ENCODE assay signal across 17 cellular contexts in the genomic region with DNA sequence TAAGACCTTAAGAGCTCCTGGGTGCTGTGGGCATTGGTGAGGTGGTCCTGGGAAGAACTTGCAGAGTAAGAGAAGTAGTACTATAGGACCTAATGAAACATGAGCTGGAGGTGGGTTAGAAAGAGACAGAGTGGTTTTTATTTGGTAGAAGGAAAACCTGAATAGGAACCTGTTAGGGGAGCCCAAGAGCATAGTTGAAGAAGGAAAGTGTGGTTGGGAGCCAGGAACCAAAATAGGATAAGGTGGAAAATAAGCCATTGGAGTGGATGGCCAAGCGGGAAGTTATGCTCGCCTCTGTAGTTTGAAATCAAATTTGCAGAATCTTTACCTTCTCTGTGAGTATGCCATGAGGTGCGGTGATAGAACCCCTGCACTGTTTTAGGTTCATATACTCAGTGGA. TPM values are rescaled to one million over a fixed set of nuclear protein-coding genes. Genes with fewer than 3 reads are reported as not detected.
"Had no signal": no experiment of that assay in that cellular context is flagged by ENCODE, and none has a peak within 500 bp of the region (broad histone marks: within the 10 kb centered on the region; RNA-seq: fewer than 3 reads in every experiment).

No MANE protein-coding gene starts in this region.

- H3K27ac ChIP-seq: brain microvascular endothelial cell, parathyroid adenoma had no signal

- H3K27ac Mint-ChIP-seq: activated B cell treated with CpG ODN at 0.5 μM for 24 hours; activated CD4-positive, alpha-beta memory T cell treated with anti-CD3 and anti-CD28 coated beads, Interleukin-2, amount 10 ng/mL, durations not matched to agents 7 days and 5 days; activated CD8-positive, alpha-beta memory T cell treated with anti-CD3 and anti-CD28 coated beads, Interleukin-2, amount 10 ng/mL, durations not matched to agents 7 days and 5 days; activated naive CD4-positive, alpha-beta T cell treated with anti-CD3 and anti-CD28 coated beads for 36 hours; T-cell had no signal

- H3K4me3 Mint-ChIP-seq: activated B cell treated with CpG ODN at 0.5 μM for 24 hours; activated CD4-positive, alpha-beta memory T cell treated with anti-CD3 and anti-CD28 coated beads, Interleukin-2, amount 10 ng/mL, durations not matched to agents 7 days and 5 days; activated CD8-positive, alpha-beta memory T cell treated with anti-CD3 and anti-CD28 coated beads, Interleukin-2, amount 10 ng/mL, durations not matched to agents 7 days and 5 days; activated naive CD4-positive, alpha-beta T cell treated with anti-CD3 and anti-CD28 coated beads for 36 hours; central memory CD8-positive, alpha-beta T cell; naive thymus-derived CD8-positive, alpha-beta T cell; T-cell had no signal

- H3K36me3 Mint-ChIP-seq: naive thymus-derived CD8-positive, alpha-beta T cell; T-cell had no signal

- H3K9me3 Mint-ChIP-seq: activated B cell treated with CpG ODN at 0.5 μM for 24 hours; activated CD4-positive, alpha-beta memory T cell treated with anti-CD3 and anti-CD28 coated beads, Interleukin-2, amount 10 ng/mL, durations not matched to agents 7 days and 5 days; activated naive CD4-positive, alpha-beta T cell treated with anti-CD3 and anti-CD28 coated beads for 36 hours; central memory CD8-positive, alpha-beta T cell; T-cell had no signal

- DNase-seq: activated B cell treated with CpG ODN at 0.5 μM for 24 hours; activated CD4-positive, alpha-beta memory T cell treated with anti-CD3 and anti-CD28 coated beads, Interleukin-2, amount 10 ng/mL, durations not matched to agents 7 days and 5 days; activated CD4-positive, alpha-beta T cell treated with anti-CD3 and anti-CD28 coated beads for 48 hours; activated CD8-positive, alpha-beta memory T cell treated with anti-CD3 and anti-CD28 coated beads, Interleukin-2, amount 10 ng/mL, durations not matched to agents 7 days and 5 days; activated naive CD4-positive, alpha-beta T cell treated with anti-CD3 and anti-CD28 coated beads for 36 hours; activated T-cell treated with anti-CD3 and anti-CD28 coated beads, Interleukin-2, amount 50 U/mL, for 1 hour; brain microvascular endothelial cell; cortex of kidney; erythroblast; heart right ventricle; kidney glomerular epithelial cell; naive thymus-derived CD8-positive, alpha-beta T cell; stimulated activated CD4-positive, alpha-beta T cell treated with anti-CD3 and anti-CD28 coated beads, Interleukin-2, amount 100 ng/mL, for 24 hours; T-cell had no signal

- H3K9me3 ChIP-seq: heart right ventricle had no signal

- H3K27me3 Mint-ChIP-seq: activated B cell treated with CpG ODN at 0.5 μM for 24 hours; activated CD4-positive, alpha-beta memory T cell treated with anti-CD3 and anti-CD28 coated beads, Interleukin-2, amount 10 ng/mL, durations not matched to agents 7 days and 5 days; activated CD8-positive, alpha-beta memory T cell treated with anti-CD3 and anti-CD28 coated beads, Interleukin-2, amount 10 ng/mL, durations not matched to agents 7 days and 5 days; central memory CD8-positive, alpha-beta T cell; naive thymus-derived CD8-positive, alpha-beta T cell had no signal

- ATAC-seq: activated CD8-positive, alpha-beta memory T cell treated with anti-CD3 and anti-CD28 coated beads, Interleukin-2, amount 10 ng/mL, durations not matched to agents 7 days and 5 days; naive thymus-derived CD8-positive, alpha-beta T cell; SK-N-SH treated with all-trans-retinoic acid at 6 μM for 48 hours; T-cell had no signal

- H3K27me3 ChIP-seq: brain microvascular endothelial cell, heart right ventricle had no signal

- H3K4me3 ChIP-seq: heart right ventricle had no signal

- H3K36me3 ChIP-seq: brain microvascular endothelial cell, heart right ventricle had no signal

RNA-seq across cellular contexts. Expression of gene GAB1, which starts 26.7 kb away (rescaled TPM):
- polyA plus RNA-seq: naive thymus-derived CD8-positive, alpha-beta T cell had no signal
